Comparison of ENCODE assay signal across 17 cellular contexts in genomic region chr16:693766-694165, GRCh38. TPM values are rescaled to one million over a fixed set of nuclear protein-coding genes. Genes with fewer than 3 reads are reported as not detected.
DNase-seq lines count a peak whose midpoint lies in the region; ATAC-seq and TF ChIP-seq lines count a peak whose summit lies in the region.
"Had no signal": no experiment of that assay in that cellular context is flagged by ENCODE, and none has a peak within 500 bp of the region (broad histone marks: within the 10 kb centered on the region; RNA-seq: fewer than 3 reads in every experiment).

No MANE protein-coding gene starts in this region.

- H3K4me3 ChIP-seq in HEK293 (ENCODE audit: low read depth, low read length) (no peak overlapping the region), coronary artery (peak overlapping the region; percentile 52), neuronal stem cell (ENCODE audit: low read length in 2 of 2) (peak overlapping the region in 1 of 2 donors; percentile 51)
- H3K4me3 ChIP-seq: upper lobe of right lung had no signal

- peak overlapping the region; percentile 76 for H3K18ac ChIP-seq in neuronal stem cell (ENCODE audit: low read length)

- H3K9me3 ChIP-seq in HEK293 (ENCODE audit: control insufficient read depth, insufficient read depth, low read depth, low read length) (no peaks in the 10 kb centered on the region), neuronal stem cell (replicated peaks in 1 of 2; ENCODE audit: control insufficient read depth in 2 of 2, insufficient read depth in 1 of 2, low read depth in 1 of 2, low read length in 2 of 2) (peaks cover 0 to 6% of the 10 kb centered on the region in 2 donors)
- H3K9me3 ChIP-seq: neutrophil, upper lobe of right lung had no signal

- H2AK5ac ChIP-seq in neuronal stem cell (ENCODE audit: low read depth, low read length) = no peak overlapping the region

- H3K4me3 Mint-ChIP-seq in activated naive CD4-positive, alpha-beta T cell treated with anti-CD3 and anti-CD28 coated beads, Interleukin-2, amount 10 ng/mL, durations not matched to agents 7 days and 5 days = peak overlapping the region; percentile 45

- no peak for ATAC-seq in GM18517 (IDR thresholded peaks at IDR 0.05; ENCODE audit: unreplicated experiment)
- ATAC-seq: right cardiac atrium, upper lobe of right lung had no signal

- H4K8ac ChIP-seq in neuronal stem cell (ENCODE audit: low read depth, low read length) = no peak overlapping the region

- no peaks in the 10 kb centered on the region for H3K36me3 Mint-ChIP-seq in activated naive CD4-positive, alpha-beta T cell treated with anti-CD3 and anti-CD28 coated beads, Interleukin-2, amount 10 ng/mL, durations not matched to agents 7 days and 5 days
- H3K36me3 Mint-ChIP-seq: brain had no signal

- DNase-seq in activated naive CD4-positive, alpha-beta T cell treated with anti-CD3 and anti-CD28 coated beads, Interleukin-2, amount 10 ng/mL, durations not matched to agents 7 days and 5 days = no peak
- no peak for DNase-seq in activated naive CD4-positive, alpha-beta T cell treated with Interleukin-2 at 50 U/mL for 16 hours
- no peak for DNase-seq in coronary artery (ENCODE audit: low spot score)
- DNase-seq in neuronal stem cell (ENCODE audit: low spot score) = no peak
- DNase-seq in NCI-H1105 treated with DMSO at 0.1 percent for 48 hours (lab: John Stamatoyannopoulos, UW) = no peak
- no peak for DNase-seq in NK-92 (lab: John Stamatoyannopoulos, UW; ENCODE audit: unreplicated experiment)
- DNase-seq: activated CD4-positive, alpha-beta T cell treated with anti-CD3 and anti-CD28 coated beads for 1 hour; dorsolateral prefrontal cortex; MV-4-11; NCI-H82; right cardiac atrium; stimulated activated CD8-positive, alpha-beta memory T cell treated with anti-CD3 and anti-CD28 coated beads, Interleukin-4, amount 100 ng/mL, for 48 hours; upper lobe of right lung had no signal

- POLR2A ChIA-PET in HEK293 (lab: Yijun Ruan, JAX) = interaction anchor here (0.8 kb wide), 1 partner anchor 58 kb away, joined by 3 read pairs; the partner anchor contains the start of gene METTL26

- TF ChIP-seq CTCF in HEK293 (tag by site-specific recombination; IDR thresholded peaks at IDR 0.05) = no peak
- no peak for TF ChIP-seq CTCF in coronary artery (IDR thresholded peaks at IDR 0.05)

- H2BK15ac ChIP-seq in neuronal stem cell (ENCODE audit: low read length) = peak overlapping the region; percentile 87

- no peak overlapping the region for H3K4ac ChIP-seq in neuronal stem cell (ENCODE audit: low read length)

- no peak overlapping the region for H3K14ac ChIP-seq in neuronal stem cell (ENCODE audit: low read length)

- H3K27ac Mint-ChIP-seq in activated naive CD4-positive, alpha-beta T cell treated with anti-CD3 and anti-CD28 coated beads, Interleukin-2, amount 10 ng/mL, durations not matched to agents 7 days and 5 days = no peak overlapping the region
- H3K27ac Mint-ChIP-seq: brain had no signal

- H3K27me3 ChIP-seq in neuronal stem cell (ENCODE audit: control insufficient read depth in 3 of 3, insufficient read depth in 3 of 3, low read depth in 1 of 3, low read length in 3 of 3) = peaks cover 10 to 62% (median 28%) of the 10 kb centered on the region in 3 experiments

- no peaks in the 10 kb centered on the region for H3K9me3 Mint-ChIP-seq in activated naive CD4-positive, alpha-beta T cell treated with anti-CD3 and anti-CD28 coated beads, Interleukin-2, amount 10 ng/mL, durations not matched to agents 7 days and 5 days

- no CpG with 5 or more reads among the region's 37 CpGs for WGBS in neuronal stem cell (ENCODE audit: extremely low coverage in 2 of 2, insufficient read length in 2 of 2, insufficient replicate concordance in 1 of 2), 2 donors

- H3K27ac ChIP-seq in HEK293 (ENCODE audit: extremely low read depth, low read depth, low read length) (no peak overlapping the region), coronary artery (no peak overlapping the region), neuronal stem cell (replicated peaks; ENCODE audit: low read length) (no peak overlapping the region)
- H3K27ac ChIP-seq: neutrophil, upper lobe of right lung had no signal

- H3K4me1 Mint-ChIP-seq in activated naive CD4-positive, alpha-beta T cell treated with anti-CD3 and anti-CD28 coated beads, Interleukin-2, amount 10 ng/mL, durations not matched to agents 7 days and 5 days = peaks cover 46% of the 10 kb centered on the region

- peaks cover 48% of the 10 kb centered on the region for H3K27me3 Mint-ChIP-seq in activated naive CD4-positive, alpha-beta T cell treated with anti-CD3 and anti-CD28 coated beads, Interleukin-2, amount 10 ng/mL, durations not matched to agents 7 days and 5 days

- peak overlapping the region; percentile 57 for H3K4me2 ChIP-seq in neuronal stem cell (ENCODE audit: insufficient read depth, low read length, poor library complexity, severe bottlenecking)

- no peak overlapping the region for H3K23ac ChIP-seq in neuronal stem cell (ENCODE audit: low read depth, low read length, poor library complexity)

- peak overlapping the region; percentile 3 for H2BK5ac ChIP-seq in neuronal stem cell (ENCODE audit: low read length)

- no peak overlapping the region for H4K91ac ChIP-seq in neuronal stem cell (ENCODE audit: low read depth, low read length, poor library complexity)

- H3K9ac ChIP-seq in neuronal stem cell (ENCODE audit: low read depth, low read length, poor library complexity) = peak overlapping the region; percentile 60

- CTCF ChIA-PET in activated naive CD4-positive, alpha-beta T cell treated with anti-CD3 and anti-CD28 coated beads, Interleukin-2, amount 10 ng/mL, durations not matched to agents 7 days and 5 days (lab: Charles Lee) = no interaction called here
- CTCF ChIA-PET in HEK293 (lab: Yijun Ruan, JAX) = no interaction called here

- H3K4me1 ChIP-seq in HEK293 (ENCODE audit: control insufficient read depth, insufficient read depth, low read length) (no peaks in the 10 kb centered on the region), neuronal stem cell (ENCODE audit: control insufficient read depth in 2 of 2, insufficient read depth in 1 of 2, low read depth in 1 of 2, low read length in 2 of 2) (peaks cover 4 to 13% of the 10 kb centered on the region in 2 donors)

- H3K36me3 ChIP-seq in HEK293 (ENCODE audit: control insufficient read depth in 2 of 2, insufficient read depth in 1 of 2, low read length in 2 of 2) (peaks cover 0 to 6% of the 10 kb centered on the region in 2 experiments; a peak in 1 of 3 replicates), neuronal stem cell (replicated peaks in 1 of 2; ENCODE audit: control insufficient read depth in 2 of 2, insufficient read depth in 2 of 2, low read length in 2 of 2) (no peaks in the 10 kb centered on the region)
- H3K36me3 ChIP-seq: neutrophil, upper lobe of right lung had no signal

- H3K79me1 ChIP-seq in neuronal stem cell (ENCODE audit: low read depth, low read length) = peaks cover 9% of the 10 kb centered on the region

- no peak overlapping the region for H2AFZ ChIP-seq in neuronal stem cell (ENCODE audit: low read length)

- H2BK120ac ChIP-seq in neuronal stem cell (ENCODE audit: low read depth, low read length) = no peak overlapping the region

- H2BK12ac ChIP-seq in neuronal stem cell (ENCODE audit: low read length) = no peak overlapping the region

TF ChIP-seq in HEK293, 187 proteins besides CTCF, POLR2A, EP300 and RAD21 (continues in another document):
- TF ChIP-seq ZNF416 (tag by site-specific recombination; IDR thresholded peaks at IDR 0.05) (no peak), ZNF133 (tag by site-specific recombination; IDR thresholded peaks at IDR 0.05) (no peak), KLF1 (tag by site-specific recombination; IDR thresholded peaks at IDR 0.05) (peak; percentile 59; the same call in 1 of the 2 replicates), ZNF654 (tag by site-specific recombination; IDR thresholded peaks at IDR 0.05; ENCODE audit: low read depth) (no peak), PATZ1 (tag by site-specific recombination; IDR thresholded peaks at IDR 0.05) (peak; percentile 13; the same call in 1 of the 2 replicates), ZNF571 (tag by site-specific recombination; IDR thresholded peaks at IDR 0.05) (no peak), ZNF529 (tag by site-specific recombination; IDR thresholded peaks at IDR 0.05; ENCODE audit: insufficient replicate concordance) (no peak), ZNF623 (tag by site-specific recombination; IDR thresholded peaks at IDR 0.05) (no peak), ZNF449 (tag by site-specific recombination; IDR thresholded peaks at IDR 0.05) (no peak), ZNF169 (tag by site-specific recombination; IDR thresholded peaks at IDR 0.05) (no peak)

RNA-seq across cellular contexts. Expression of gene WDR24, which starts 3.6 kb away (rescaled TPM):
- polyA plus RNA-seq in neuronal stem cell (2013, experiment 1 of 2) = 8.4 TPM
- 8.3 TPM for polyA plus RNA-seq in neuronal stem cell (2013, experiment 2 of 2)

RNA-seq across cellular contexts. Expression of gene JMJD8, which starts 9.6 kb away (rescaled TPM):
- polyA plus RNA-seq in neuronal stem cell (2013, experiment 1 of 2) = 34.8 TPM
- 33.9 TPM for polyA plus RNA-seq in neuronal stem cell (2013, experiment 2 of 2)

RNA-seq across cellular contexts. Expression of gene FBXL16, which starts 11.8 kb away (rescaled TPM):
- polyA plus RNA-seq in neuronal stem cell (2013, experiment 1 of 2) = 2.7 TPM
- polyA plus RNA-seq in neuronal stem cell (2013, experiment 2 of 2) = 2.7 TPM

RNA-seq across cellular contexts. Expression of gene STUB1, which starts 13.6 kb away (rescaled TPM):
- polyA plus RNA-seq in neuronal stem cell (2013, experiment 1 of 2) = 68.3 TPM
- 66.0 TPM for polyA plus RNA-seq in neuronal stem cell (2013, experiment 2 of 2)

RNA-seq across cellular contexts. Expression of gene RHBDL1, which starts 18.3 kb away (rescaled TPM):
- 2.2 TPM for polyA plus RNA-seq in neuronal stem cell (2013, experiment 1 of 2)
- polyA plus RNA-seq in neuronal stem cell (2013, experiment 2 of 2) = 1.8 TPM
